1 cellular context compared by ENCODE assay signal in genomic region chr4:184343400-184344177, GRCh38.
A peak's percentile ranks its signal among the peaks of the same experiment; 100 is the strongest.
TF ChIP-seq lines count a peak whose summit lies in the region.

No MANE protein-coding gene starts in this region.

TF ChIP-seq in GM12878, 131 proteins besides CTCF, POLR2A, EP300 and RAD21 (continued from another document):
- TF ChIP-seq CEBPZ (IDR thresholded peaks at IDR 0.05; ENCODE audit: low read depth, low read length) (no peak), CREB1 (IDR thresholded peaks at IDR 0.05; ENCODE audit: low read depth) (no peak), RAD51 (IDR thresholded peaks at IDR 0.05) (no peak), CHD1 (IDR thresholded peaks at IDR 0.05; ENCODE audit: low read depth, low read length) (no peak), RELB (IDR thresholded peaks at IDR 0.05; ENCODE audit: low read depth) (peak; percentile 60), KAT2A (conservative IDR thresholded peaks at IDR 0.05; ENCODE audit: control insufficient read depth, low read depth, low read length) (no peak), PKNOX1 (IDR thresholded peaks at IDR 0.05) (peak; percentile 9; the same call in 1 of the 2 replicates), NR2F1 (conservative IDR thresholded peaks at IDR 0.05) (no peak), KLF5 (IDR thresholded peaks at IDR 0.05; ENCODE audit: partially characterized antibody) (no peak), NFIC (IDR thresholded peaks at IDR 0.05; ENCODE audit: low read depth, low read length) (no peak), HCFC1 (IDR thresholded peaks at IDR 0.05; ENCODE audit: low read length) (peak; percentile 81), BACH1 (IDR thresholded peaks at IDR 0.05; ENCODE audit: borderline replicate concordance) (0 out of 2 replicates have a peak, but pooled peaks have one; percentile 29), CUX1 (IDR thresholded peaks at IDR 0.05; ENCODE audit: insufficient replicate concordance, low read depth, low read length) (no peak), SREBF1 (IDR thresholded peaks at IDR 0.05; ENCODE audit: low read length) (no peak), ZBTB4 (CRISPR knock-in tag; IDR thresholded peaks at IDR 0.05) (no peak), MTA2 (IDR thresholded peaks at IDR 0.05; ENCODE audit: low read depth) (peak; percentile 40; the same call in 1 of the 2 replicates), STAT3 (IDR thresholded peaks at IDR 0.05; ENCODE audit: low read depth, low read length) (no peak), ZNF217 (IDR thresholded peaks at IDR 0.05) (no peak), CHD4 (IDR thresholded peaks at IDR 0.05) (no peak), EGR1 (IDR thresholded peaks at IDR 0.05; ENCODE audit: borderline replicate concordance in 1 of 2, low read depth in 2 of 2, low read length in 2 of 2) (no peak), PML (IDR thresholded peaks at IDR 0.05; ENCODE audit: low read length) (no peak), ATF7 (IDR thresholded peaks at IDR 0.05; ENCODE audit: low read depth) (peak; percentile 26; the same call in 1 of the 2 replicates), BHLHE40 (IDR thresholded peaks at IDR 0.05; ENCODE audit: borderline replicate concordance in 1 of 2, low read depth in 2 of 2, low read length in 1 of 2) (no peak), RBBP5 (conservative IDR thresholded peaks at IDR 0.05) (no peak), MXI1 (IDR thresholded peaks at IDR 0.05; ENCODE audit: low read depth, low read length) (no peak; the same call in 1 of the 2 replicates), FOXM1 (IDR thresholded peaks at IDR 0.05; ENCODE audit: low read depth, low read length) (no peak)
- TF ChIP-seq, protein P1, sequence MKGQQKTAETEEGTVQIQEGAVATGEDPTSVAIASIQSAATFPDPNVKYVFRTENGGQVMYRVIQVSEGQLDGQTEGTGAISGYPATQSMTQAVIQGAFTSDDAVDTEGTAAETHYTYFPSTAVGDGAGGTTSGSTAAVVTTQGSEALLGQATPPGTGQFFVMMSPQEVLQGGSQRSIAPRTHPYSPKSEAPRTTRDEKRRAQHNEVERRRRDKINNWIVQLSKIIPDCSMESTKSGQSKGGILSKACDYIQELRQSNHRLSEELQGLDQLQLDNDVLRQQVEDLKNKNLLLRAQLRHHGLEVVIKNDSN (IDR thresholded peaks at IDR 0.05; ENCODE audit: borderline replicate concordance, extremely low read length, insufficient read depth, low read depth, low read length), result no peak
- TF ChIP-seq, protein P2, sequence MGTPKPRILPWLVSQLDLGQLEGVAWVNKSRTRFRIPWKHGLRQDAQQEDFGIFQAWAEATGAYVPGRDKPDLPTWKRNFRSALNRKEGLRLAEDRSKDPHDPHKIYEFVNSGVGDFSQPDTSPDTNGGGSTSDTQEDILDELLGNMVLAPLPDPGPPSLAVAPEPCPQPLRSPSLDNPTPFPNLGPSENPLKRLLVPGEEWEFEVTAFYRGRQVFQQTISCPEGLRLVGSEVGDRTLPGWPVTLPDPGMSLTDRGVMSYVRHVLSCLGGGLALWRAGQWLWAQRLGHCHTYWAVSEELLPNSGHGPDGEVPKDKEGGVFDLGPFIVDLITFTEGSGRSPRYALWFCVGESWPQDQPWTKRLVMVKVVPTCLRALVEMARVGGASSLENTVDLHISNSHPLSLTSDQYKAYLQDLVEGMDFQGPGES (IDR thresholded peaks at IDR 0.05), result no peak
- TF ChIP-seq, protein P3, sequence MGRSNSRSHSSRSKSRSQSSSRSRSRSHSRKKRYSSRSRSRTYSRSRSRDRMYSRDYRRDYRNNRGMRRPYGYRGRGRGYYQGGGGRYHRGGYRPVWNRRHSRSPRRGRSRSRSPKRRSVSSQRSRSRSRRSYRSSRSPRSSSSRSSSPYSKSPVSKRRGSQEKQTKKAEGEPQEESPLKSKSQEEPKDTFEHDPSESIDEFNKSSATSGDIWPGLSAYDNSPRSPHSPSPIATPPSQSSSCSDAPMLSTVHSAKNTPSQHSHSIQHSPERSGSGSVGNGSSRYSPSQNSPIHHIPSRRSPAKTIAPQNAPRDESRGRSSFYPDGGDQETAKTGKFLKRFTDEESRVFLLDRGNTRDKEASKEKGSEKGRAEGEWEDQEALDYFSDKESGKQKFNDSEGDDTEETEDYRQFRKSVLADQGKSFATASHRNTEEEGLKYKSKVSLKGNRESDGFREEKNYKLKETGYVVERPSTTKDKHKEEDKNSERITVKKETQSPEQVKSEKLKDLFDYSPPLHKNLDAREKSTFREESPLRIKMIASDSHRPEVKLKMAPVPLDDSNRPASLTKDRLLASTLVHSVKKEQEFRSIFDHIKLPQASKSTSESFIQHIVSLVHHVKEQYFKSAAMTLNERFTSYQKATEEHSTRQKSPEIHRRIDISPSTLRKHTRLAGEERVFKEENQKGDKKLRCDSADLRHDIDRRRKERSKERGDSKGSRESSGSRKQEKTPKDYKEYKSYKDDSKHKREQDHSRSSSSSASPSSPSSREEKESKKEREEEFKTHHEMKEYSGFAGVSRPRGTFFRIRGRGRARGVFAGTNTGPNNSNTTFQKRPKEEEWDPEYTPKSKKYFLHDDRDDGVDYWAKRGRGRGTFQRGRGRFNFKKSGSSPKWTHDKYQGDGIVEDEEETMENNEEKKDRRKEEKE (IDR thresholded peaks at IDR 0.05), result no peak
TF ChIP-seq in GM12878: peak in this region for 35.
